2 cellular contexts compared by ENCODE assay signal in the genomic region with DNA sequence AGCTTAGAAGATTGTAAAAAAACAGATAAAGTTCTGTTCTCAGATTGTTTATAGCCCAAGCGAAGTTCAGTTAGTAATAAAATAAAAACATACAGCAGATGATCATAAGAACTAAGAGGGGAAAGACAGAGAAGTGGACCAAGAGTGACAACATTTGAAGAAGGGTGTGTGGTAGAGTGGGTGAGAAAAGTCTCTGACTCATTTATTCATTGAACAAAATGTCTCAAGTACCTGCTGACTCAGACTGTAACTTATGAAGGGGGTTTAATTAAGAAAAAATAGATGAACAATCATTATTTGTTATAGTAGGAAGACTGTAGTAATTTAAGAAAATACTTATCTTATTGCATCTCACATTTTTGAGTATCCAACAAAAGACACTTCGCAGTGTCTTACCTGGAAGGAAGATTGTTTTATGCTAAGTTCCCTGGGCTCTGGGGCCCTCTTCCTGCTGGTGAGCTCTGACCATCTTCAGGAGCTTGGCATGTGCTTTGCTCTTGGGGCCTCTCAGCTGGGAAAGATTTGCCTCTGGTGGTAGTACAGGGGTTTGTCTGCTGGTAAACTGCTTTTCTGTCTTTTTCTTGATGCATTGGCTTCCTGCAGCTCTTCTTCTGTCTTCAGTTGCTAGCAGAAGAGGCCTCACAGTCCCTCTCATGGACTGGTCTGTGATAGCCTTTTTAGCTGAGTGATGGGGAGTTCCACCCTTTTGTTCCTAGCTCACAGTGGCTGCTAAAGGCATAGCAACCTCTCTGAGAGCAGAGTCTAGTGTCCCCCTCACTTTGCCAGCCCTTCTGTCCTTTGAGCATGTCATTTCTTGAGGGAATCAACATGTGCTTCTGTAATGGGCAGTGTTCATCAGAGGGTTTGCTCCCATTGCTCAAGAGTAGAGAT.
TF ChIP-seq lines count a peak whose summit lies in the region.

No MANE protein-coding gene starts in this region.

TF ChIP-seq in SK-N-SH treated with all-trans-retinoic acid at 6 μM for 48 hours, 23 proteins besides CTCF, POLR2A, EP300 and RAD21:
- TF ChIP-seq RARB (CRISPR knock-in tag; IDR thresholded peaks at IDR 0.05) (no peak), CSDC2 (CRISPR knock-in tag; IDR thresholded peaks at IDR 0.05) (no peak), PPARA (CRISPR knock-in tag; IDR thresholded peaks at IDR 0.05; ENCODE audit: borderline replicate concordance) (no peak), TCF4 (CRISPR knock-in tag; IDR thresholded peaks at IDR 0.05; ENCODE audit: borderline replicate concordance) (no peak), OSR1 (CRISPR knock-in tag; IDR thresholded peaks at IDR 0.05) (no peak), ZFP3 (CRISPR knock-in tag; IDR thresholded peaks at IDR 0.05) (no peak), GLIS3 (CRISPR knock-in tag; IDR thresholded peaks at IDR 0.05) (no peak)
- TF ChIP-seq, protein P1, sequence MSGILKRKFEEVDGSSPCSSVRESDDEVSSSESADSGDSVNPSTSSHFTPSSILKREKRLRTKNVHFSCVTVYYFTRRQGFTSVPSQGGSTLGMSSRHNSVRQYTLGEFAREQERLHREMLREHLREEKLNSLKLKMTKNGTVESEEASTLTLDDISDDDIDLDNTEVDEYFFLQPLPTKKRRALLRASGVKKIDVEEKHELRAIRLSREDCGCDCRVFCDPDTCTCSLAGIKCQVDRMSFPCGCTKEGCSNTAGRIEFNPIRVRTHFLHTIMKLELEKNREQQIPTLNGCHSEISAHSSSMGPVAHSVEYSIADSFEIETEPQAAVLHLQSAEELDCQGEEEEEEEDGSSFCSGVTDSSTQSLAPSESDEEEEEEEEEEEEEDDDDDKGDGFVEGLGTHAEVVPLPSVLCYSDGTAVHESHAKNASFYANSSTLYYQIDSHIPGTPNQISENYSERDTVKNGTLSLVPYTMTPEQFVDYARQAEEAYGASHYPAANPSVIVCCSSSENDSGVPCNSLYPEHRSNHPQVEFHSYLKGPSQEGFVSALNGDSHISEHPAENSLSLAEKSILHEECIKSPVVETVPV (CRISPR knock-in tag; IDR thresholded peaks at IDR 0.05), result no peak
- TF ChIP-seq, protein P2, sequence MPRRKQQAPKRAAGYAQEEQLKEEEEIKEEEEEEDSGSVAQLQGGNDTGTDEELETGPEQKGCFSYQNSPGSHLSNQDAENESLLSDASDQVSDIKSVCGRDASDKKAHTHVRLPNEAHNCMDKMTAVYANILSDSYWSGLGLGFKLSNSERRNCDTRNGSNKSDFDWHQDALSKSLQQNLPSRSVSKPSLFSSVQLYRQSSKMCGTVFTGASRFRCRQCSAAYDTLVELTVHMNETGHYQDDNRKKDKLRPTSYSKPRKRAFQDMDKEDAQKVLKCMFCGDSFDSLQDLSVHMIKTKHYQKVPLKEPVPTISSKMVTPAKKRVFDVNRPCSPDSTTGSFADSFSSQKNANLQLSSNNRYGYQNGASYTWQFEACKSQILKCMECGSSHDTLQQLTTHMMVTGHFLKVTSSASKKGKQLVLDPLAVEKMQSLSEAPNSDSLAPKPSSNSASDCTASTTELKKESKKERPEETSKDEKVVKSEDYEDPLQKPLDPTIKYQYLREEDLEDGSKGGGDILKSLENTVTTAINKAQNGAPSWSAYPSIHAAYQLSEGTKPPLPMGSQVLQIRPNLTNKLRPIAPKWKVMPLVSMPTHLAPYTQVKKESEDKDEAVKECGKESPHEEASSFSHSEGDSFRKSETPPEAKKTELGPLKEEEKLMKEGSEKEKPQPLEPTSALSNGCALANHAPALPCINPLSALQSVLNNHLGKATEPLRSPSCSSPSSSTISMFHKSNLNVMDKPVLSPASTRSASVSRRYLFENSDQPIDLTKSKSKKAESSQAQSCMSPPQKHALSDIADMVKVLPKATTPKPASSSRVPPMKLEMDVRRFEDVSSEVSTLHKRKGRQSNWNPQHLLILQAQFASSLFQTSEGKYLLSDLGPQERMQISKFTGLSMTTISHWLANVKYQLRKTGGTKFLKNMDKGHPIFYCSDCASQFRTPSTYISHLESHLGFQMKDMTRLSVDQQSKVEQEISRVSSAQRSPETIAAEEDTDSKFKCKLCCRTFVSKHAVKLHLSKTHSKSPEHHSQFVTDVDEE (CRISPR knock-in tag; IDR thresholded peaks at IDR 0.05), result no peak
TF ChIP-seq in SK-N-SH treated with all-trans-retinoic acid at 6 μM for 48 hours: peak in this region for 0.

TF ChIP-seq in SK-N-SH, 30 proteins besides CTCF, POLR2A, EP300 and RAD21:
- TF ChIP-seq, protein P3, sequence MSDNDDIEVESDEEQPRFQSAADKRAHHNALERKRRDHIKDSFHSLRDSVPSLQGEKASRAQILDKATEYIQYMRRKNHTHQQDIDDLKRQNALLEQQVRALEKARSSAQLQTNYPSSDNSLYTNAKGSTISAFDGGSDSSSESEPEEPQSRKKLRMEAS (IDR thresholded peaks at IDR 0.05; ENCODE audit: low read depth), result no peak
- no peak for TF ChIP-seq NFIC (IDR thresholded peaks at IDR 0.05; ENCODE audit: borderline replicate concordance)
